Comparison of ENCODE assay signal across 8 cellular contexts in genomic region chr5:72818866-72819534, GRCh38. TPM values are rescaled to one million over a fixed set of nuclear protein-coding genes. Genes with fewer than 3 reads are reported as not detected.
DNase-seq lines count a peak whose midpoint lies in the region; ATAC-seq and TF ChIP-seq lines count a peak whose summit lies in the region.

No MANE protein-coding gene starts in this region.

- H3K4me1 ChIP-seq in HUES64 (ENCODE audit: insufficient read depth, low read length) = peaks cover 29% of the 10 kb centered on the region
- peaks cover 29% of the 10 kb centered on the region for H3K4me1 ChIP-seq in osteoblast (ENCODE audit: insufficient read depth, low read length)
- peaks cover 20 to 44% (median 27%) of the 10 kb centered on the region in 4 donors for H3K4me1 ChIP-seq in upper lobe of left lung

- no peak overlapping the region for H3K9ac ChIP-seq in HUES64 (ENCODE audit: low read depth, low read length)

- no peaks in the 10 kb centered on the region for H3K27me3 ChIP-seq in GM06990 (replicated peaks; ENCODE audit: control insufficient read depth, insufficient read depth, low read length)
- no peaks in the 10 kb centered on the region for H3K27me3 ChIP-seq in HUES64 (ENCODE audit: insufficient read depth, low read length)
- no peaks in the 10 kb centered on the region for H3K27me3 ChIP-seq in osteoblast (ENCODE audit: insufficient read depth, low read length)
- no peaks in the 10 kb centered on the region for H3K27me3 ChIP-seq in upper lobe of left lung

- H3K4me3 ChIP-seq in GM06990 (replicated peaks; ENCODE audit: low read depth, low read length) (no peak overlapping the region), HUES64 (ENCODE audit: low read length) (peak overlapping the region; percentile 88), osteoblast (ENCODE audit: insufficient read depth, low read length) (peak overlapping the region; percentile 92), upper lobe of left lung (no peak overlapping the region)

- H3K9me3 ChIP-seq in HUES64 (ENCODE audit: insufficient read depth, low read depth, low read length) (no peaks in the 10 kb centered on the region), osteoblast (ENCODE audit: low read depth, low read length) (no peaks in the 10 kb centered on the region), upper lobe of left lung (no peaks in the 10 kb centered on the region)

- ATAC-seq in upper lobe of left lung (ENCODE audit: low FRiP score in 2 of 2) (no peak), GM18502 (IDR thresholded peaks at IDR 0.05; ENCODE audit: poor library complexity, unreplicated experiment) (no peak)

- TF ChIP-seq POLR2A in upper lobe of left lung (IDR thresholded peaks at IDR 0.05) = no peak

- TF ChIP-seq EP300 in upper lobe of left lung (IDR thresholded peaks at IDR 0.05) = no peak

- peaks cover 15% of the 10 kb centered on the region for H4K20me1 ChIP-seq in osteoblast (ENCODE audit: insufficient read depth, low read length)

- peak overlapping the region; percentile 88 for H3K4me2 ChIP-seq in osteoblast (ENCODE audit: insufficient read depth, low read length)

- H3K27ac ChIP-seq in HUES64 (ENCODE audit: low read depth, low read length) (no peak overlapping the region; the same call in 1 of the 2 replicates), osteoblast (ENCODE audit: low read depth, low read length) (peak overlapping the region; percentile 96), upper lobe of left lung (no peak overlapping the region)

- peak; percentile 92 for TF ChIP-seq CTCF in GM06990 (IDR thresholded peaks at IDR 0.05; ENCODE audit: insufficient read depth, low read length, poor library complexity, severe bottlenecking)
- TF ChIP-seq CTCF in osteoblast (IDR thresholded peaks at IDR 0.05; ENCODE audit: extremely low read depth, low read depth, low read length) = peak; percentile 87
- TF ChIP-seq CTCF in upper lobe of left lung (IDR thresholded peaks at IDR 0.05) = peak in 5 of 6 experiments; percentile 55 to 63 (median 61)

- no peak overlapping the region for H2AFZ ChIP-seq in osteoblast (ENCODE audit: low read length)

- no peaks in the 10 kb centered on the region for H3K36me3 ChIP-seq in GM06990 (ENCODE audit: control insufficient read depth, insufficient read depth, low read length)
- no peaks in the 10 kb centered on the region for H3K36me3 ChIP-seq in HUES64 (ENCODE audit: insufficient read depth, low read length)
- no peaks in the 10 kb centered on the region for H3K36me3 ChIP-seq in osteoblast (ENCODE audit: insufficient read depth, low read length)
- no peaks in the 10 kb centered on the region for H3K36me3 ChIP-seq in upper lobe of left lung

- DNase-seq in GM06990 (ENCODE audit: extremely low read depth, insufficient read length) = peak; percentile 3
- DNase-seq in OCI-M1 (lab: John Stamatoyannopoulos, UW) = peak; percentile 82
- peak; percentile 27 for DNase-seq in activated T-helper 9 cell treated with anti-CD3 and anti-CD28 coated beads, Interleukin-2, amount 50 U/mL, for 16 hours (ENCODE audit: low read depth)
- DNase-seq in globus pallidus (ENCODE audit: low spot score) = peak; percentile 65
- DNase-seq in osteoblast (ENCODE audit: insufficient read length, low spot score, missing footprints) = no peak
- DNase-seq in upper lobe of left lung = peak in 1 of 2 donors; percentile 89

- H3K79me2 ChIP-seq in osteoblast (ENCODE audit: insufficient read depth, low read length) = peaks cover 73% of the 10 kb centered on the region

- WGBS in HUES64 = 21% methylated on average over 5 of the region's 5 CpGs
- 32 to 53% methylated on average over 5 of the region's 5 CpGs for WGBS in upper lobe of left lung, 2 donors

RNA-seq across cellular contexts. Expression of gene TNPO1, which starts 2.5 kb away (rescaled TPM):
- polyA plus RNA-seq in HUES64 (2013, experiment 1 of 2) = 146 TPM
- 127 TPM for polyA plus RNA-seq in HUES64 (2013, experiment 2 of 2)
- total RNA-seq in osteoblast (243 and 256 TPM in 2 replicates), upper lobe of left lung (100 to 1,000 TPM in 1 of 6 donors, 10 to 100 TPM in 5; 39.5 to 150 (median 70.9) TPM)

Comparison
In these comparisons a context has a peak if more than half of its experiments do, and no peak if none do; other contexts are left out.
1. H3K4me3 ChIP-seq: peak in HUES64 (single experiment) and osteoblast (single experiment); none in GM06990 (single experiment) and upper lobe of left lung (0 of 4).
2. Peak in every context shown above with its lines, with median percentiles within 50 percentile points of each other: CTCF ChIP-seq.